ENCODE assay signal across 9 cellular contexts in genomic region chr9:121651014-121651294, GRCh38. TPM values are rescaled to one million over a fixed set of nuclear protein-coding genes. Genes with fewer than 3 reads are reported as not detected.
DNase-seq lines count a peak whose midpoint lies in the region; ATAC-seq and TF ChIP-seq lines count a peak whose summit lies in the region.
"Had no signal": no experiment of that assay in that cellular context is flagged by ENCODE, and none has a peak within 500 bp of the region (broad histone marks: within the 10 kb centered on the region; RNA-seq: fewer than 3 reads in every experiment).

No MANE protein-coding gene starts in this region.

- no peaks in the 10 kb centered on the region for H3K36me3 ChIP-seq in PC-9 (ENCODE audit: low read depth)
- no peaks in the 10 kb centered on the region for H3K36me3 ChIP-seq in hepatocyte (replicated peaks; ENCODE audit: insufficient read depth, low read depth)
- no peaks in the 10 kb centered on the region for H3K36me3 ChIP-seq in psoas muscle (ENCODE audit: insufficient read depth in 1 of 2, low read depth in 1 of 2)

- H3K4me1 ChIP-seq in PC-9 (replicated peaks; ENCODE audit: insufficient read depth) = peaks cover 16% of the 10 kb centered on the region
- peaks cover 33% of the 10 kb centered on the region for H3K4me1 ChIP-seq in hepatocyte (ENCODE audit: insufficient read depth)
- H3K4me1 ChIP-seq in psoas muscle = peaks cover 55% of the 10 kb centered on the region

- CTCF ChIA-PET in CD4-positive, alpha-beta T cell (lab: Charles Lee) = no interaction called here
- CTCF ChIA-PET in PC-9 (lab: Charles Lee) = interaction anchor here (0.7 kb wide), 1 partner anchor 66 kb away, joined by 4 read pairs; no protein-coding TSS in a partner anchor

- no peak for ATAC-seq in CD4-positive, alpha-beta T cell (ENCODE audit: poor library complexity)
- ATAC-seq in psoas muscle (peak in 1 of 4 donors; percentile 10), GM21619 (IDR thresholded peaks at IDR 0.05; ENCODE audit: unreplicated experiment) (no peak), GM21723 (IDR thresholded peaks at IDR 0.05; ENCODE audit: unreplicated experiment) (no peak), GM21825 (IDR thresholded peaks at IDR 0.05; ENCODE audit: unreplicated experiment) (no peak)

- no peaks in the 10 kb centered on the region for H3K9me2 ChIP-seq in PC-9 (ENCODE audit: insufficient read depth)
- no peaks in the 10 kb centered on the region for H3K9me2 ChIP-seq in hepatocyte (replicated peaks; ENCODE audit: insufficient read depth)

- no peak for TF ChIP-seq CTCF in CD4-positive, alpha-beta T cell (IDR thresholded peaks at IDR 0.05)
- TF ChIP-seq CTCF in PC-9 (conservative IDR thresholded peaks at IDR 0.05) (no peak), hepatocyte (IDR thresholded peaks at IDR 0.05; ENCODE audit: poor library complexity) (no peak), psoas muscle (IDR thresholded peaks at IDR 0.05) (no peak)

- POLR2A ChIA-PET in CD4-positive, alpha-beta T cell (lab: Charles Lee) = no interaction called here
- POLR2A ChIA-PET in PC-9 (lab: Charles Lee; ENCODE audit: unreplicated experiment) = no interaction called here

- H2AFZ ChIP-seq in PC-9 = 0 out of 2 replicates have a peak overlapping the region, but pooled peaks have one; percentile 39
- H2AFZ ChIP-seq in hepatocyte = peak overlapping the region; percentile 66

- H3K9me3 ChIP-seq in CD4-positive, alpha-beta T cell (ENCODE audit: control insufficient read depth, low read length) = no peaks in the 10 kb centered on the region
- H3K9me3 ChIP-seq in PC-9 (ENCODE audit: insufficient read depth, low read depth) = no peaks in the 10 kb centered on the region
- no peaks in the 10 kb centered on the region for H3K9me3 ChIP-seq in hepatocyte (ENCODE audit: low read depth)
- H3K9me3 ChIP-seq in psoas muscle = no peaks in the 10 kb centered on the region

- H3K4me2 ChIP-seq in PC-9 = peak overlapping the region; percentile 72
- H3K4me2 ChIP-seq in hepatocyte = peak overlapping the region; percentile 81

- intact Hi-C loops in CD4-positive, alpha-beta T cell (cut with DNase I, micrococcal nuclease) = no loop called here
- intact Hi-C loops in PC-9 (cut with micrococcal nuclease; ENCODE audit: unreplicated experiment) = loop anchor here (1.0 to 2.0 kb wide), 2 partner anchors 52 to 86 kb away; no protein-coding TSS in a partner anchor
- intact Hi-C loops in psoas muscle (cut with DNase I) = loop anchor here in 1 of 2 donors (2.0 kb wide), 1 partner anchor 16 kb away; no protein-coding TSS in a partner anchor

- H3K4me3 ChIP-seq in PC-9 = peak overlapping the region; percentile 46; the same call in 1 of the 2 replicates
- H3K4me3 ChIP-seq in hepatocyte = peak overlapping the region; percentile 71
- peak overlapping the region; percentile 73 for H3K4me3 ChIP-seq in psoas muscle

- TF ChIP-seq POLR2A in erythroblast (IDR thresholded peaks at IDR 0.05; ENCODE audit: low read length) = no peak

- BruUV-seq in PC-9 (replicated peaks; lab: Mats Ljungman, UMichigan) = no TSS peak

- 11% methylated on average over 9 of the region's 9 CpGs for WGBS in hepatocyte (ENCODE audit: low lambda C conversion rate, missing lambda C conversion rate)
- WGBS in psoas muscle, 3 donors = 10 to 26% (median 10%) methylated on average over 9 of the region's 9 CpGs

- no peak overlapping the region for H3K27ac ChIP-seq in CD4-positive, alpha-beta T cell (ENCODE audit: low read depth, low read length)
- H3K27ac ChIP-seq in PC-9 = no peak overlapping the region
- H3K27ac ChIP-seq in hepatocyte = peak overlapping the region; percentile 91
- H3K27ac ChIP-seq in psoas muscle = peak overlapping the region; percentile 63

- H4K20me1 ChIP-seq in PC-9 (ENCODE audit: insufficient read depth) (no peaks in the 10 kb centered on the region; the same call in 1 of the 2 replicates), hepatocyte (ENCODE audit: insufficient read depth, poor library complexity, severe bottlenecking) (peaks cover 22% of the 10 kb centered on the region)

- H3K9me3 Mint-ChIP-seq in CD4-positive, alpha-beta T cell = no peaks in the 10 kb centered on the region

- no peak overlapping the region for H3K27ac Mint-ChIP-seq in CD4-positive, alpha-beta T cell

- H3K4me1 Mint-ChIP-seq in CD4-positive, alpha-beta T cell (ENCODE audit: low read depth) = peaks cover 15% of the 10 kb centered on the region

- H3K27me3 ChIP-seq in CD4-positive, alpha-beta T cell (ENCODE audit: control insufficient read depth, insufficient read depth, low read length) = peaks cover 58% of the 10 kb centered on the region
- peaks cover 15% of the 10 kb centered on the region; the same call in 1 of the 2 replicates for H3K27me3 ChIP-seq in PC-9 (ENCODE audit: insufficient read depth, low read depth)
- no peaks in the 10 kb centered on the region for H3K27me3 ChIP-seq in hepatocyte
- H3K27me3 ChIP-seq in psoas muscle (ENCODE audit: insufficient read depth in 3 of 3, low read length in 2 of 3) = no peaks in the 10 kb centered on the region

- peaks cover 15% of the 10 kb centered on the region; the same call in 1 of the 2 replicates for H3F3A ChIP-seq in PC-9 (ENCODE audit: insufficient read depth, low read depth)

- no peaks in the 10 kb centered on the region for H3K36me3 Mint-ChIP-seq in CD4-positive, alpha-beta T cell (ENCODE audit: low read depth)

- H3K4me3 Mint-ChIP-seq in CD4-positive, alpha-beta T cell = peak overlapping the region; percentile 44

- no peaks in the 10 kb centered on the region for H3K79me2 ChIP-seq in PC-9 (ENCODE audit: low read depth)
- H3K79me2 ChIP-seq in hepatocyte = peaks cover 41% of the 10 kb centered on the region

- DNase-seq in CD4-positive, alpha-beta T cell = no peak
- no peak for DNase-seq in PC-9
- no peak for DNase-seq in hepatocyte (ENCODE audit: low spot score)
- DNase-seq in psoas muscle = no peak
- DNase-seq in erythroblast (lab: John Stamatoyannopoulos, UW) = no peak
- DNase-seq: amniotic stem cell had no signal

- H3K27me3 Mint-ChIP-seq in CD4-positive, alpha-beta T cell = peaks cover 63% of the 10 kb centered on the region

RNA-seq across cellular contexts. Expression of gene DAB2IP, which starts 0.5 kb away (rescaled TPM):
- under 1 TPM in 1 of 2 experiments, not detected in 1; 0.06 TPM for total RNA-seq in CD4-positive, alpha-beta T cell
- total RNA-seq in PC-9 (2021) = 46.7 and 59.9 TPM in 2 replicates
- total RNA-seq in hepatocyte = 23.6 and 31.0 TPM in 2 replicates
- 11.1 and 11.6 TPM in 2 replicates for polyA plus RNA-seq in hepatocyte
- total RNA-seq in psoas muscle = 10 to 100 TPM; 33.4 to 66.2 (median 50.7) TPM
- polyA plus RNA-seq in psoas muscle = 10 to 100 TPM; 14.1 to 18.7 (median 14.4) TPM

Comparison
In these comparisons a context has a peak if more than half of its experiments do, and no peak if none do; other contexts are left out.
1. H3K27ac ChIP-seq: peak in hepatocyte (single experiment) and psoas muscle (single experiment); none in CD4-positive, alpha-beta T cell (single experiment) and PC-9 (single experiment).
2. RNA of gene DAB2IP, which starts 0.5 kb away (total RNA-seq): 33.4 to 66.2 TPM in psoas muscle, 46.7 to 59.9 TPM in PC-9 and 23.6 to 31.0 TPM in hepatocyte; 0.06 TPM in CD4-positive, alpha-beta T cell; every median in the first group is over 10 times any median in the second.
3. Peak in every context shown above with its lines, with median percentiles within 50 percentile points of each other: H3K4me3 ChIP-seq.